Comparison of ENCODE assay signal across 26 cellular contexts in the genomic region with DNA sequence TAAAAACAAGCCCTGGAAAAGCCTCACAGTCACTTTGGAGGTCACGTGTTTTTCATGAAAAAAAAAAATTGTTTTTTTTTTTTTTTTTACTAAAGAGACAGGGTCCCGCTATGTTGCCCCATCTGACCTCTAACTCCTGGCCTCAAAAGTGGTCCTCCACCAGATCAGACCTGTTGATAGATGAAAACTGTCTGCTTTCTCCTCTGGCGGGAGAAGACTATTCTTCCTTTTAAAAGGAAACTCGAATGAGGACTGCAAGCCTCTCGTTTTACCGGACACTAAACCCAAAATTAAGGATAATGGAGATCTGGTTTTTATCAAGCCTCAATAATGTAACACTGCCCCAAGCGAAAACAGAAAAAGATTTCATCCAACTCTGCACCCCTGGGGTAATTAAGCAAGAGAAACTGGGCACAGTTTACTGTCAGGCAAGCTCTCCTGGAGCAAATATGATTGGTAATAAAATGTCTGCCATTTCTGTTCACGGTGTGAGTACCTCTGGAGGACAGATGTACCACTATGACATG. TPM values are rescaled to one million over a fixed set of nuclear protein-coding genes. Genes with fewer than 3 reads are reported as not detected.
DNase-seq lines count a peak whose midpoint lies in the region; ATAC-seq and TF ChIP-seq lines count a peak whose summit lies in the region.
"Had no signal": no experiment of that assay in that cellular context is flagged by ENCODE, and none has a peak within 500 bp of the region (broad histone marks: within the 10 kb centered on the region; RNA-seq: fewer than 3 reads in every experiment).

No MANE protein-coding gene starts in this region.

- H3K27me3 Mint-ChIP-seq in mesothelial cell of epicardium (ENCODE audit: low read depth), result no peaks in the 10 kb centered on the region
- H3K27me3 Mint-ChIP-seq: activated T-cell treated with anti-CD3 and anti-CD28 coated beads, Interleukin-2, amount 50 U/mL, for 24 hours; progenitor cell of endocrine pancreas had no signal

- H3K4me1 Mint-ChIP-seq in mesothelial cell of epicardium, result peaks cover 48% of the 10 kb centered on the region

- TF ChIP-seq EP300 in transverse colon (IDR thresholded peaks at IDR 0.05; ENCODE audit: low read depth), result no peak

- CTCF ChIA-PET in HEK293T (lab: Yijun Ruan, JAX), result no interaction called here

- 74 to 86% (median 85%) methylated on average over 8 of the region's 8 CpGs for WGBS in adrenal gland, 4 donors
- 71 to 82% methylated on average over 3 to 8 of the region's 8 CpGs for WGBS in transverse colon (ENCODE audit: low coverage in 1 of 2), 2 donors

- H3K4me3 ChIP-seq in adrenal gland (no peak overlapping the region), transverse colon (no peak overlapping the region)
- H3K4me3 ChIP-seq: colonic mucosa, esophagus squamous epithelium, gastroesophageal sphincter, GM23338, mucosa of descending colon, Peyer's patch, SJSA1, testis had no signal

- POLR2A ChIA-PET in HEK293T (lab: Yijun Ruan, JAX), result no interaction called here

- H3K36me3 ChIP-seq in adrenal gland (replicated peaks in 1 of 2), result no peaks in the 10 kb centered on the region
- no peaks in the 10 kb centered on the region for H3K36me3 ChIP-seq in transverse colon
- H3K36me3 ChIP-seq: colonic mucosa, esophagus squamous epithelium, Peyer's patch had no signal

- peak overlapping the region; percentile 18 for H3K27ac Mint-ChIP-seq in mesothelial cell of epicardium
- H3K27ac Mint-ChIP-seq: activated T-cell treated with anti-CD3 and anti-CD28 coated beads, Interleukin-2, amount 50 U/mL, for 24 hours; CD8-positive, alpha-beta T cell; progenitor cell of endocrine pancreas had no signal

- peaks cover 63 to 82% of the 10 kb centered on the region in 2 donors for H3K4me1 ChIP-seq in adrenal gland (replicated peaks in 1 of 2)
- peaks cover 42 to 74% (median 48%) of the 10 kb centered on the region in 4 donors for H3K4me1 ChIP-seq in transverse colon

- intact Hi-C loops in adrenal gland (cut with DNase I), result no loop called here
- intact Hi-C loops in transverse colon (cut with DNase I; ENCODE audit: low total_unique reads), result no loop called here

- H3K9me3 Mint-ChIP-seq in mesothelial cell of epicardium, result no peaks in the 10 kb centered on the region
- H3K9me3 Mint-ChIP-seq: activated T-cell treated with anti-CD3 and anti-CD28 coated beads, Interleukin-2, amount 50 U/mL, for 24 hours; CD8-positive, alpha-beta T cell; GM23338 had no signal

- TF ChIP-seq POLR2A in adrenal gland (IDR thresholded peaks at IDR 0.05) (no peak), transverse colon (IDR thresholded peaks at IDR 0.05) (no peak)

- H3K27ac ChIP-seq in adrenal gland (peak overlapping the region in 3 of 5 donors; percentile 96 to 100 (median 99)), transverse colon (peak overlapping the region; percentile 9 to 96 (median 54))
- H3K27ac ChIP-seq: colonic mucosa, SJSA1, testis had no signal

- ATAC-seq in HG03460 (IDR thresholded peaks at IDR 0.05; ENCODE audit: unreplicated experiment), result no peak
- ATAC-seq in GM18520 (IDR thresholded peaks at IDR 0.05; ENCODE audit: unreplicated experiment), result no peak
- ATAC-seq: CD8-positive, alpha-beta T cell; gastroesophageal sphincter; GM23338; left lobe of liver; mucosa of descending colon had no signal

- H3K4me3 Mint-ChIP-seq in mesothelial cell of epicardium, result no peak overlapping the region
- H3K4me3 Mint-ChIP-seq: activated T-cell treated with anti-CD3 and anti-CD28 coated beads, Interleukin-2, amount 50 U/mL, for 24 hours; CD8-positive, alpha-beta T cell; GM23338 had no signal

- in situ Hi-C loops in transverse colon (cut with MboI; ENCODE audit: low pct_ligation_motif_present in 1 of 4, low pct_unique_long_range_greater_than_20kb in 1 of 4, low sequenced_read_pairs in 3 of 4), result no loop called here

- H3K27me3 ChIP-seq in adrenal gland, result no peaks in the 10 kb centered on the region
- H3K27me3 ChIP-seq in transverse colon, result no peaks in the 10 kb centered on the region
- H3K27me3 ChIP-seq: colonic mucosa, esophagus squamous epithelium, gastroesophageal sphincter, Peyer's patch, SJSA1, testis had no signal

- TF ChIP-seq CTCF in adrenal gland (IDR thresholded peaks at IDR 0.05) (no peak), mesothelial cell of epicardium (IDR thresholded peaks at IDR 0.05; ENCODE audit: unreplicated experiment) (no peak), transverse colon (IDR thresholded peaks at IDR 0.05) (no peak)

- H3K36me3 Mint-ChIP-seq in mesothelial cell of epicardium, result no peaks in the 10 kb centered on the region

- no peaks in the 10 kb centered on the region for H3K9me3 ChIP-seq in adrenal gland (replicated peaks in 1 of 3)
- H3K9me3 ChIP-seq in transverse colon, result no peaks in the 10 kb centered on the region
- H3K9me3 ChIP-seq: colonic mucosa, esophagus squamous epithelium, gastroesophageal sphincter, mucosa of descending colon, Peyer's patch, SJSA1, testis had no signal

- DNase-seq in HEK293T (ENCODE audit: extremely low spot score) (no peak), adrenal gland (no peak), mesothelial cell of epicardium (ENCODE audit: low spot score in 2 of 2, unreplicated experiment in 2 of 2) (no peak), transverse colon (no peak), NCI-H1048 (lab: John Stamatoyannopoulos, UW) (no peak)
- DNase-seq: activated CD4-positive, alpha-beta T cell treated with anti-CD3 and anti-CD28 coated beads for 4 hours; activated CD8-positive, alpha-beta memory T cell treated with anti-CD3 and anti-CD28 coated beads for 24 hours; activated T-cell treated with anti-CD3 and anti-CD28 coated beads, Interleukin-2, amount 50 U/mL, for 24 hours; CD8-positive, alpha-beta T cell; colonic mucosa; esophagus squamous epithelium; hypothalamus; Kasumi-1; mucosa of descending colon; NCI-H1694 treated with DMSO at 0.1 percent for 48 hours; NCI-H526; Peyer's patch; T-helper 2 cell; testis had no signal

TF ChIP-seq in HEK293T, 16 proteins besides CTCF, POLR2A, EP300 and RAD21:
- TF ChIP-seq ZNF384 (IDR thresholded peaks at IDR 0.05), result peak; percentile 37; the same call in 1 of the 2 replicates
- TF ChIP-seq NFRKB (IDR thresholded peaks at IDR 0.05), result no peak
- no peak for TF ChIP-seq ELF4 (IDR thresholded peaks at IDR 0.05)

RNA-seq across cellular contexts. Expression of a gene that starts 25.8 kb away (rescaled TPM):
- total RNA-seq in adrenal gland, result 10 to 100 TPM; 17.9 to 49.8 (median 35.2) TPM
- 10 to 100 TPM; 10.6 to 26.3 (median 20.2) TPM for polyA plus RNA-seq in adrenal gland
- total RNA-seq in mesothelial cell of epicardium, result 35.6 to 37.3 TPM (median 36.7 TPM) in 3 replicates
- total RNA-seq in transverse colon, result 10 to 100 TPM; 27.7 to 56.1 (median 36.7) TPM
